ENCODE assay signal across 19 cellular contexts in genomic region chr2:172066394-172066863, GRCh38. TPM values are rescaled to one million over a fixed set of nuclear protein-coding genes. Genes with fewer than 3 reads are reported as not detected.
"Had no signal": no experiment of that assay in that cellular context is flagged by ENCODE, and none has a peak within 500 bp of the region (broad histone marks: within the 10 kb centered on the region; RNA-seq: fewer than 3 reads in every experiment).

No MANE protein-coding gene starts in this region.

- H3K9me3 Mint-ChIP-seq: activated naive CD8-positive, alpha-beta T cell treated with anti-CD3 and anti-CD28 coated beads, Interleukin-2, amount 50 U/mL, for 24 hours; natural killer cell treated with Interleukin-12 subunit alpha and Interleukin-12 subunit beta and Interleukin-15 and Interleukin-18, amount 100 ng/mL, for 72 hours had no signal

- H3K4me3 Mint-ChIP-seq: activated CD8-positive, alpha-beta T cell treated with anti-CD3 and anti-CD28 coated beads, Interleukin-2, amount 10 ng/mL, durations not matched to agents 7 days and 5 days; activated naive CD8-positive, alpha-beta T cell treated with anti-CD3 and anti-CD28 coated beads, Interleukin-2, amount 50 U/mL, for 24 hours; natural killer cell treated with Interleukin-12 subunit alpha and Interleukin-12 subunit beta and Interleukin-15 and Interleukin-18, amount 100 ng/mL, for 72 hours had no signal

- ATAC-seq: activated CD8-positive, alpha-beta T cell treated with anti-CD3 and anti-CD28 coated beads, Interleukin-2, amount 10 ng/mL, durations not matched to agents 7 days and 5 days; activated naive CD8-positive, alpha-beta T cell treated with anti-CD3 and anti-CD28 coated beads, Interleukin-2, amount 50 U/mL, for 24 hours; left colon; mucosa of descending colon; natural killer cell treated with Interleukin-12 subunit alpha and Interleukin-12 subunit beta and Interleukin-15 and Interleukin-18, amount 100 ng/mL, for 72 hours; psoas muscle; sciatic nerve; stimulated activated naive CD8-positive, alpha-beta T cell treated with anti-CD3 and anti-CD28 coated beads, Interleukin-15, Interleukin-2, amounts not matched to agents 100 U/mL and 50 U/mL, for 24 hours had no signal

- H3K27ac Mint-ChIP-seq: activated CD8-positive, alpha-beta T cell treated with anti-CD3 and anti-CD28 coated beads, Interleukin-2, amount 10 ng/mL, durations not matched to agents 7 days and 5 days; activated naive CD8-positive, alpha-beta T cell treated with anti-CD3 and anti-CD28 coated beads, Interleukin-2, amount 50 U/mL, for 24 hours; natural killer cell treated with Interleukin-12 subunit alpha and Interleukin-12 subunit beta and Interleukin-15 and Interleukin-18, amount 100 ng/mL, for 72 hours had no signal

- H3K36me3 Mint-ChIP-seq: natural killer cell treated with Interleukin-12 subunit alpha and Interleukin-12 subunit beta and Interleukin-15 and Interleukin-18, amount 100 ng/mL, for 72 hours had no signal

- DNase-seq: activated CD4-positive, alpha-beta T cell treated with anti-CD3 and anti-CD28 coated beads for 48 hours; activated CD8-positive, alpha-beta memory T cell treated with anti-CD3 and anti-CD28 coated beads, Interleukin-2, amount 50 U/mL, for 48 hours; activated CD8-positive, alpha-beta T cell treated with anti-CD3 and anti-CD28 coated beads, Interleukin-2, amount 10 ng/mL, durations not matched to agents 7 days and 5 days; activated naive CD4-positive, alpha-beta T cell treated with Interleukin-2 at 50 U/mL for 16 hours; activated naive CD8-positive, alpha-beta T cell treated with anti-CD3 and anti-CD28 coated beads, Interleukin-2, amount 50 U/mL, for 24 hours; foreskin fibroblast; left colon; mucosa of descending colon; psoas muscle; spleen; stimulated activated CD4-positive, alpha-beta T cell treated with anti-CD3 and anti-CD28 coated beads, Interleukin-1b, Interleukin-23, amount 100 ng/mL, for 48 hours; stimulated activated naive CD8-positive, alpha-beta T cell treated with anti-CD3 and anti-CD28 coated beads, Interleukin-15, Interleukin-2, amounts not matched to agents 100 U/mL and 50 U/mL, for 24 hours; upper lobe of left lung had no signal

- H3K4me1 Mint-ChIP-seq: activated naive CD8-positive, alpha-beta T cell treated with anti-CD3 and anti-CD28 coated beads, Interleukin-2, amount 50 U/mL, for 24 hours had no signal

RNA-seq across cellular contexts. Expression of gene DLX1, which starts 18.9 kb away (rescaled TPM):
- total RNA-seq: activated CD8-positive, alpha-beta T cell treated with anti-CD3 and anti-CD28 coated beads, Interleukin-2, amount 10 ng/mL, durations not matched to agents 7 days and 5 days; ascending aorta; lung microvascular endothelial cell; natural killer cell treated with Interleukin-12 subunit alpha and Interleukin-12 subunit beta and Interleukin-15 and Interleukin-18, amount 100 ng/mL, for 72 hours; spleen; upper lobe of left lung had no signal

RNA-seq across cellular contexts. Expression of gene DLX2, which starts 36.3 kb away (rescaled TPM):
- total RNA-seq: activated CD8-positive, alpha-beta T cell treated with anti-CD3 and anti-CD28 coated beads, Interleukin-2, amount 10 ng/mL, durations not matched to agents 7 days and 5 days; ascending aorta; esophagus muscularis mucosa; omental fat pad; psoas muscle; spleen; upper lobe of left lung had no signal
